9 cellular contexts compared by ENCODE assay signal in genomic region chr9:116288658-116289057, GRCh38.
DNase-seq lines count a peak whose midpoint lies in the region; ATAC-seq, FAIRE-seq and TF ChIP-seq lines count a peak whose summit lies in the region.
"Had no signal": no experiment of that assay in that cellular context is flagged by ENCODE, and none has a peak within 500 bp of the region (broad histone marks: within the 10 kb centered on the region; RNA-seq: fewer than 3 reads in every experiment).

No MANE protein-coding gene starts in this region.

- peak overlapping the region; percentile 49 for H3K27ac ChIP-seq in astrocyte (ENCODE audit: low read depth, low read length)
- no peak overlapping the region for H3K27ac ChIP-seq in heart left ventricle

- WGBS in heart left ventricle, 4 donors = 79 to 96% (median 86%) methylated on average over 3 of the region's 3 CpGs

- H3K27me3 ChIP-seq in BJ (ENCODE audit: control insufficient read depth, insufficient read depth, low read length) = no peaks in the 10 kb centered on the region
- peaks cover 5% of the 10 kb centered on the region for H3K27me3 ChIP-seq in astrocyte (ENCODE audit: insufficient read depth, low read length)
- no peaks in the 10 kb centered on the region for H3K27me3 ChIP-seq in heart left ventricle
- peaks cover 52% of the 10 kb centered on the region for H3K27me3 ChIP-seq in HAP-1 (ENCODE audit: low read depth)

- H3K36me3 ChIP-seq in BJ (ENCODE audit: control insufficient read depth, insufficient read depth, low read length) = no peaks in the 10 kb centered on the region; the same call in 1 of the 2 replicates
- H3K36me3 ChIP-seq in astrocyte (ENCODE audit: insufficient read depth, low read length) = no peaks in the 10 kb centered on the region
- no peaks in the 10 kb centered on the region for H3K36me3 ChIP-seq in heart left ventricle
- H3K36me3 ChIP-seq in HAP-1 (replicated peaks) = no peaks in the 10 kb centered on the region

- H3K4me2 ChIP-seq in astrocyte (ENCODE audit: low read length) = peak overlapping the region; percentile 26

- TF ChIP-seq POLR2A in heart left ventricle (IDR thresholded peaks at IDR 0.05) = no peak

- in situ Hi-C loops in HAP-1 (cut with MboI; ENCODE audit: low sequenced_read_pairs) = no loop called here

- no peaks in the 10 kb centered on the region for H3K9me3 Mint-ChIP-seq in astrocyte (ENCODE audit: unreplicated experiment)
- no peaks in the 10 kb centered on the region for H3K9me3 Mint-ChIP-seq in glutamatergic neuron (ENCODE audit: unreplicated experiment)
- H3K9me3 Mint-ChIP-seq: activated CD8-positive, alpha-beta T cell treated with anti-CD3 and anti-CD28 coated beads for 36 hours had no signal

- no peak for ATAC-seq in heart left ventricle
- ATAC-seq: activated CD8-positive, alpha-beta T cell treated with anti-CD3 and anti-CD28 coated beads for 36 hours had no signal

- H3K4me3 ChIP-seq in BJ (ENCODE audit: low read depth, low read length) = no peak overlapping the region
- no peak overlapping the region for H3K4me3 ChIP-seq in astrocyte (ENCODE audit: insufficient read depth, low read depth, low read length)
- H3K4me3 ChIP-seq in heart left ventricle = no peak overlapping the region
- H3K4me3 ChIP-seq in HAP-1 = no peak overlapping the region

- intact Hi-C loops in heart left ventricle (cut with DNase I) = no loop called here

- H4K20me1 ChIP-seq in astrocyte (ENCODE audit: insufficient read depth, low read length) = no peaks in the 10 kb centered on the region

- H3K27ac Mint-ChIP-seq in astrocyte (ENCODE audit: unreplicated experiment) = no peak overlapping the region
- H3K27ac Mint-ChIP-seq in glutamatergic neuron (ENCODE audit: unreplicated experiment) = no peak overlapping the region
- H3K27ac Mint-ChIP-seq: activated CD8-positive, alpha-beta T cell treated with anti-CD3 and anti-CD28 coated beads for 36 hours had no signal

- H2AFZ ChIP-seq in astrocyte (ENCODE audit: low read depth, low read length) = no peak overlapping the region

- peak; percentile 73 for DNase-seq in BJ (ENCODE audit: low read depth)
- peak; percentile 45 for DNase-seq in LoVo (ENCODE audit: low spot score)
- peak; percentile 98 for DNase-seq in astrocyte (ENCODE audit: low read depth)
- peak; percentile 23 for DNase-seq in kidney glomerular epithelial cell (lab: John Stamatoyannopoulos, UW)
- DNase-seq in glutamatergic neuron = no peak
- DNase-seq in stimulated activated CD4-positive, alpha-beta T cell treated with anti-CD3 and anti-CD28 coated beads, Interleukin-15, amount 100 ng/mL, for 24 hours = no peak
- DNase-seq in heart left ventricle = no peak
- no peak for DNase-seq in HAP-1 (ENCODE audit: low spot score in 2 of 2)
- DNase-seq: activated CD8-positive, alpha-beta T cell treated with anti-CD3 and anti-CD28 coated beads for 36 hours had no signal

- H3K27me3 Mint-ChIP-seq in astrocyte (ENCODE audit: low read depth, unreplicated experiment) (no peaks in the 10 kb centered on the region), glutamatergic neuron (ENCODE audit: unreplicated experiment) (no peaks in the 10 kb centered on the region)

- H3K9me3 ChIP-seq in astrocyte (ENCODE audit: insufficient read depth, low read depth, low read length) (no peaks in the 10 kb centered on the region), heart left ventricle (no peaks in the 10 kb centered on the region), HAP-1 (no peaks in the 10 kb centered on the region)

- POLR2A ChIA-PET in BJ (lab: Charles Lee) = no interaction called here

- TF ChIP-seq CTCF in BJ (IDR thresholded peaks at IDR 0.05; ENCODE audit: insufficient read depth, low read depth, low read length) = no peak
- no peak for TF ChIP-seq CTCF in astrocyte (IDR thresholded peaks at IDR 0.05; ENCODE audit: insufficient read depth, low read depth, low read length)
- no peak for TF ChIP-seq CTCF in glutamatergic neuron (IDR thresholded peaks at IDR 0.05; ENCODE audit: partially characterized antibody, unreplicated experiment)
- no peak for TF ChIP-seq CTCF in heart left ventricle (IDR thresholded peaks at IDR 0.05)

- CTCF ChIA-PET in BJ (lab: Yijun Ruan, JAX) = interaction anchor here (0.6 kb wide), 2 partner anchors 49 to 282 kb away, joined by 4 read pairs; no protein-coding TSS in a partner anchor

- peaks cover 14% of the 10 kb centered on the region for H3K36me3 Mint-ChIP-seq in astrocyte (ENCODE audit: low read depth, unreplicated experiment)
- no peaks in the 10 kb centered on the region for H3K36me3 Mint-ChIP-seq in glutamatergic neuron (ENCODE audit: unreplicated experiment)

- H3K9ac ChIP-seq in astrocyte (ENCODE audit: low read length) = no peak overlapping the region

- peaks cover 15% of the 10 kb centered on the region for H3K4me1 Mint-ChIP-seq in astrocyte (ENCODE audit: low read depth, unreplicated experiment)
- H3K4me1 Mint-ChIP-seq in glutamatergic neuron (ENCODE audit: low read depth, unreplicated experiment) = peaks cover 9% of the 10 kb centered on the region

- H3K4me3 Mint-ChIP-seq in astrocyte (ENCODE audit: unreplicated experiment) (no peak overlapping the region), glutamatergic neuron (ENCODE audit: unreplicated experiment) (no peak overlapping the region)
- H3K4me3 Mint-ChIP-seq: activated CD8-positive, alpha-beta T cell treated with anti-CD3 and anti-CD28 coated beads for 36 hours had no signal

- peaks cover 5% of the 10 kb centered on the region for H3K79me2 ChIP-seq in astrocyte (ENCODE audit: insufficient read depth, low read length)

- H3K4me1 ChIP-seq in astrocyte (ENCODE audit: insufficient read depth, low read length) = peaks cover 16% of the 10 kb centered on the region
- peaks cover 0 to 6% (median 0%) of the 10 kb centered on the region in 12 donors for H3K4me1 ChIP-seq in heart left ventricle
- peaks cover 6% of the 10 kb centered on the region for H3K4me1 ChIP-seq in HAP-1

- peak; percentile 100 for FAIRE-seq in astrocyte (lab: Jason Lieb, UNC)

Comparison
In these comparisons a context has a peak if more than half of its experiments do, and no peak if none do; other contexts are left out.
1. DNase-seq: peak in BJ (single experiment), LoVo (single experiment), astrocyte (single experiment) and kidney glomerular epithelial cell (single experiment); none in glutamatergic neuron (single experiment), stimulated activated CD4-positive, alpha-beta T cell treated with anti-CD3 and anti-CD28 coated beads, Interleukin-15, amount 100 ng/mL, for 24 hours (single experiment), heart left ventricle (0 of 5) and HAP-1 (0 of 2).